1 cellular context compared by ENCODE assay signal in the genomic region with DNA sequence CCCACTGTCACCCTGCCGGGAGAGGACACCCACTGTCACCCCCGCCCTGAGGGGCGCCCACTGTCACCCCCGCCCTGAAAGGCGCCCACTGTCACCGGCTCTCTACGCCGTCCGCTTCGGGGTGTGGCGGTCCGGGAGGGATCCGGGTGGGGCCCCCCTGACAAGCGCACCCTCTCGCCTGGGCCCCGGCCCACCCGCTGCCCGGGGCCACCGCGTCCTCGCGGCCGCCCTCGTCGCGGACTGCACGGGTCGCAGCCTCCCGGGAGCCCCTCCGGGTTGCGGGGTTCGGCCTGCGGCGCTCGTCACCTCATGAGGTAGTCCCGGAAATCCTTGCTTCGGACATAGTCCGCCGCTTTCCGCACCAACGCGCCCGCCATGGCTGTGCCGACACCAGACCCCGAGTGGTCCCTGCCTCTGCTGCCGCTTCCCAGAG.
A peak's percentile ranks its signal among the peaks of the same experiment; 100 is the strongest.
TF ChIP-seq lines count a peak whose summit lies in the region.

No MANE protein-coding gene starts in this region.

TF ChIP-seq in HEK293, 187 proteins besides CTCF, POLR2A, EP300 and RAD21 (continued from another document):
- TF ChIP-seq ZSCAN30 (tag by site-specific recombination; IDR thresholded peaks at IDR 0.05): peak; percentile 39; the same call in 1 of the 2 replicates
- no peak for TF ChIP-seq ZNF747 (tag by site-specific recombination; IDR thresholded peaks at IDR 0.05)
- peak; percentile 58 for TF ChIP-seq ZNF341 (tag by site-specific recombination; IDR thresholded peaks at IDR 0.05; ENCODE audit: low read depth)
- no peak for TF ChIP-seq ZIC2 (tag by site-specific recombination; IDR thresholded peaks at IDR 0.05)
- TF ChIP-seq, protein P1, sequence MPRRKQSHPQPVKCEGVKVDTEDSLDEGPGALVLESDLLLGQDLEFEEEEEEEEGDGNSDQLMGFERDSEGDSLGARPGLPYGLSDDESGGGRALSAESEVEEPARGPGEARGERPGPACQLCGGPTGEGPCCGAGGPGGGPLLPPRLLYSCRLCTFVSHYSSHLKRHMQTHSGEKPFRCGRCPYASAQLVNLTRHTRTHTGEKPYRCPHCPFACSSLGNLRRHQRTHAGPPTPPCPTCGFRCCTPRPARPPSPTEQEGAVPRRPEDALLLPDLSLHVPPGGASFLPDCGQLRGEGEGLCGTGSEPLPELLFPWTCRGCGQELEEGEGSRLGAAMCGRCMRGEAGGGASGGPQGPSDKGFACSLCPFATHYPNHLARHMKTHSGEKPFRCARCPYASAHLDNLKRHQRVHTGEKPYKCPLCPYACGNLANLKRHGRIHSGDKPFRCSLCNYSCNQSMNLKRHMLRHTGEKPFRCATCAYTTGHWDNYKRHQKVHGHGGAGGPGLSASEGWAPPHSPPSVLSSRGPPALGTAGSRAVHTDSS (tag by site-specific recombination; IDR thresholded peaks at IDR 0.05): no peak
- TF ChIP-seq, protein P2, sequence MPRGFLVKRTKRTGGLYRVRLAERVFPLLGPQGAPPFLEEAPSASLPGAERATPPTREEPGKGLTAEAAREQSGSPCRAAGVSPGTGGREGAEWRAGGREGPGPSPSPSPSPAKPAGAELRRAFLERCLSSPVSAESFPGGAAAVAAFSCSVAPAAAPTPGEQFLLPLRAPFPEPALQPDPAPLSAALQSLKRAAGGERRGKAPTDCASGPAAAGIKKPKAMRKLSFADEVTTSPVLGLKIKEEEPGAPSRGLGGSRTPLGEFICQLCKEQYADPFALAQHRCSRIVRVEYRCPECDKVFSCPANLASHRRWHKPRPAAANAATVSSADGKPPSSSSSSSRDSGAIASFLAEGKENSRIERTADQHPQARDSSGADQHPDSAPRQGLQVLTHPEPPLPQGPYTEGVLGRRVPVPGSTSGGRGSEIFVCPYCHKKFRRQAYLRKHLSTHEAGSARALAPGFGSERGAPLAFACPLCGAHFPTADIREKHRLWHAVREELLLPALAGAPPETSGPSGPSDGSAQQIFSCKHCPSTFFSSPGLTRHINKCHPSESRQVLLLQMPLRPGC (tag by site-specific recombination; IDR thresholded peaks at IDR 0.05): no peak
- TF ChIP-seq ZNF670 (tag by site-specific recombination; IDR thresholded peaks at IDR 0.05; ENCODE audit: low read depth): no peak
- TF ChIP-seq, protein P3, sequence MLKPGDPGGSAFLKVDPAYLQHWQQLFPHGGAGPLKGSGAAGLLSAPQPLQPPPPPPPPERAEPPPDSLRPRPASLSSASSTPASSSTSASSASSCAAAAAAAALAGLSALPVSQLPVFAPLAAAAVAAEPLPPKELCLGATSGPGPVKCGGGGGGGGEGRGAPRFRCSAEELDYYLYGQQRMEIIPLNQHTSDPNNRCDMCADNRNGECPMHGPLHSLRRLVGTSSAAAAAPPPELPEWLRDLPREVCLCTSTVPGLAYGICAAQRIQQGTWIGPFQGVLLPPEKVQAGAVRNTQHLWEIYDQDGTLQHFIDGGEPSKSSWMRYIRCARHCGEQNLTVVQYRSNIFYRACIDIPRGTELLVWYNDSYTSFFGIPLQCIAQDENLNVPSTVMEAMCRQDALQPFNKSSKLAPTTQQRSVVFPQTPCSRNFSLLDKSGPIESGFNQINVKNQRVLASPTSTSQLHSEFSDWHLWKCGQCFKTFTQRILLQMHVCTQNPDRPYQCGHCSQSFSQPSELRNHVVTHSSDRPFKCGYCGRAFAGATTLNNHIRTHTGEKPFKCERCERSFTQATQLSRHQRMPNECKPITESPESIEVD (tag by site-specific recombination; IDR thresholded peaks at IDR 0.05): no peak
- TF ChIP-seq, protein P4, sequence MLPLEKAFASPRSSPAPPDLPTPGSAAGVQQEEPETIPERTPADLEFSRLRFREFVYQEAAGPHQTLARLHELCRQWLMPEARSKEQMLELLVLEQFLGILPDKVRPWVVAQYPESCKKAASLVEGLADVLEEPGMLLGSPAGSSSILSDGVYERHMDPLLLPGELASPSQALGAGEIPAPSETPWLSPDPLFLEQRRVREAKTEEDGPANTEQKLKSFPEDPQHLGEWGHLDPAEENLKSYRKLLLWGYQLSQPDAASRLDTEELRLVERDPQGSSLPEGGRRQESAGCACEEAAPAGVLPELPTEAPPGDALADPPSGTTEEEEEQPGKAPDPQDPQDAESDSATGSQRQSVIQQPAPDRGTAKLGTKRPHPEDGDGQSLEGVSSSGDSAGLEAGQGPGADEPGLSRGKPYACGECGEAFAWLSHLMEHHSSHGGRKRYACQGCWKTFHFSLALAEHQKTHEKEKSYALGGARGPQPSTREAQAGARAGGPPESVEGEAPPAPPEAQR (tag by site-specific recombination; IDR thresholded peaks at IDR 0.05): no peak
- no peak for TF ChIP-seq ZNF302 (tag by site-specific recombination; IDR thresholded peaks at IDR 0.05; ENCODE audit: low read depth)
- TF ChIP-seq ZNF677 (tag by site-specific recombination; IDR thresholded peaks at IDR 0.05): no peak
